ENCODE assay signal across 20 cellular contexts in the genomic region with DNA sequence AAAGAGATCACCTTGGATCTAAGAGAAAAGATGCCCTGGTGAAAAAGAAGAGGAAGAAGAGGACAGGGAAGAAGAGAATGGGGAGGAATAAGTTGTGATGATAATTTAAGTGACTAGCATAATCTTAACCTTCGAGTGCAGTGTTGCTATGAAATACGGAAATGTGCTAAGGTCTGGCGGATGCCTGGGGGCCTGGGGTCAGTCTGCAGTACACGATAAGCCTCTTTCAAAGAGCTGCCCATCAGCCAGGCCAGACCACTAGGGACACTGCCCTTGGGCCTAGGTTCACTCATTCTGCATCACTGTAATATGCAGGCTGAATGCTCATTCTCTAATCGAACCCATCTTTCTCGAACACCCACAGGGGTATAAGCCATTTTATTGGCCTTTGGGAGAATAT.
"Had no signal": no experiment of that assay in that cellular context is flagged by ENCODE, and none has a peak within 500 bp of the region (broad histone marks: within the 10 kb centered on the region; RNA-seq: fewer than 3 reads in every experiment).

No MANE protein-coding gene starts in this region.

- H3K36me3 Mint-ChIP-seq: naive thymus-derived CD4-positive, alpha-beta T cell; neural progenitor cell; stimulated activated effector memory CD8-positive, alpha-beta T cell treated with anti-CD3 and anti-CD28 coated beads, Interleukin-12 subunit alpha, Interleukin-12 subunit beta, amount 100 ng/mL, for 72 hours; type B pancreatic cell had no signal

- H3K4me1 Mint-ChIP-seq: naive thymus-derived CD4-positive, alpha-beta T cell; stimulated activated effector memory CD8-positive, alpha-beta T cell treated with anti-CD3 and anti-CD28 coated beads, Interleukin-12 subunit alpha, Interleukin-12 subunit beta, amount 100 ng/mL, for 72 hours had no signal

- ATAC-seq: naive thymus-derived CD4-positive, alpha-beta T cell; stimulated activated effector memory CD8-positive, alpha-beta T cell treated with anti-CD3 and anti-CD28 coated beads, Interleukin-12 subunit alpha, Interleukin-12 subunit beta, amount 100 ng/mL, for 72 hours had no signal

- H3K9me3 Mint-ChIP-seq: naive thymus-derived CD4-positive, alpha-beta T cell; nephron; neural progenitor cell; stimulated activated effector memory CD8-positive, alpha-beta T cell treated with anti-CD3 and anti-CD28 coated beads, Interleukin-12 subunit alpha, Interleukin-12 subunit beta, amount 100 ng/mL, for 72 hours; type B pancreatic cell had no signal

- H3K27me3 Mint-ChIP-seq: naive thymus-derived CD4-positive, alpha-beta T cell; type B pancreatic cell had no signal

- H3K27ac Mint-ChIP-seq: naive thymus-derived CD4-positive, alpha-beta T cell; neural progenitor cell; stimulated activated effector memory CD8-positive, alpha-beta T cell treated with anti-CD3 and anti-CD28 coated beads, Interleukin-12 subunit alpha, Interleukin-12 subunit beta, amount 100 ng/mL, for 72 hours; type B pancreatic cell had no signal

- H3K4me3 Mint-ChIP-seq: naive thymus-derived CD4-positive, alpha-beta T cell; nephron; neural progenitor cell; stimulated activated effector memory CD8-positive, alpha-beta T cell treated with anti-CD3 and anti-CD28 coated beads, Interleukin-12 subunit alpha, Interleukin-12 subunit beta, amount 100 ng/mL, for 72 hours; type B pancreatic cell had no signal

- DNase-seq: effector memory CD4-positive, alpha-beta T cell; erythroblast; esophagus squamous epithelium; foreskin melanocyte; glutamatergic neuron; hypothalamus; mammary epithelial cell; mesendoderm; midbrain; naive thymus-derived CD4-positive, alpha-beta T cell; sigmoid colon; stimulated activated CD4-positive, alpha-beta T cell treated with anti-CD3 and anti-CD28 coated beads, Interleukin-2, amount 100 ng/mL, for 24 hours; stimulated activated CD4-positive, alpha-beta T cell treated with anti-CD3 and anti-CD28 coated beads, Interleukin-4, amount 100 ng/mL, for 24 hours; stimulated activated naive CD4-positive, alpha-beta T cell treated with Interleukin-2 at 50 U/mL for 16 hours; substantia nigra; testis had no signal
